Comparison of ENCODE assay signal across 8 cellular contexts in genomic region chr11:94128746-94129504, GRCh38. TPM values are rescaled to one million over a fixed set of nuclear protein-coding genes. Genes with fewer than 3 reads are reported as not detected.
DNase-seq lines count a peak whose midpoint lies in the region; ATAC-seq lines count a peak whose summit lies in the region.

Gene PANX1, plus strand, starts transcription at chr11:94128841. Its CDS starts 472 bp downstream, at chr11:94129313.

- H3K4me3 ChIP-seq in mononuclear cell (ENCODE audit: low read length) = peak within 1 kb of the TSS; percentile 66

- DNase-seq in COR-L47 (lab: John Stamatoyannopoulos, UW) = peak; percentile 77
- peak; percentile 89 for DNase-seq in HT-29 (ENCODE audit: low spot score)
- peak; percentile 71 for DNase-seq in NOMO-1 treated with dmso at 0.1 percent for 144 hours (lab: John Stamatoyannopoulos, UW; ENCODE audit: unreplicated experiment)
- peak; percentile 77 for DNase-seq in activated CD8-positive, alpha-beta memory T cell treated with anti-CD3 and anti-CD28 coated beads, Interleukin-2, amount 50 U/mL, for 4 hours
- peak; percentile 47 for DNase-seq in epidermal melanocyte (ENCODE audit: insufficient read length, low spot score)
- peak; percentile 70 for DNase-seq in stimulated activated CD8-positive, alpha-beta memory T cell treated with anti-CD3 and anti-CD28 coated beads, Interleukin-4, amount 100 ng/mL, for 24 hours (ENCODE audit: low read depth)

- H3K27me3 ChIP-seq in mononuclear cell (ENCODE audit: insufficient read depth, low read length) = no peaks in the 10 kb centered on the region

- H3K4me1 ChIP-seq in mononuclear cell (ENCODE audit: insufficient read depth, low read length) = peaks cover 56% of the 10 kb centered on the region

- ATAC-seq in GM21360 (IDR thresholded peaks at IDR 0.05; ENCODE audit: unreplicated experiment) = peak; percentile 81

- no peaks in the 10 kb centered on the region for H3K9me3 ChIP-seq in mononuclear cell (ENCODE audit: low read depth, low read length)

RNA-seq across cellular contexts. Expression of gene PANX1, which starts in this region (rescaled TPM):
- 26.1 and 26.2 TPM in 2 replicates for total RNA-seq in HT-29 (2014; rRNA removed; shearing (Covaris generic))
- 13.1 TPM for total RNA-seq in mononuclear cell

Comparison
In these comparisons a context has a peak if more than half of its experiments do, and no peak if none do; other contexts are left out.
1. Peak in every context shown above with its lines: DNase-seq, ATAC-seq and H3K4me3 ChIP-seq.